Comparison of ENCODE assay signal across 27 cellular contexts in genomic region chr12:46808317-46808716, GRCh38. TPM values are rescaled to one million over a fixed set of nuclear protein-coding genes. Genes with fewer than 3 reads are reported as not detected.
A peak's percentile ranks its signal among the peaks of the same experiment; 100 is the strongest.
DNase-seq lines count a peak whose midpoint lies in the region; ATAC-seq, FAIRE-seq and TF ChIP-seq lines count a peak whose summit lies in the region.
"Had no signal": no experiment of that assay in that cellular context is flagged by ENCODE, and none has a peak within 500 bp of the region (broad histone marks: within the 10 kb centered on the region; RNA-seq: fewer than 3 reads in every experiment).

No MANE protein-coding gene starts in this region.

- no peaks in the 10 kb centered on the region for H3K27me3 Mint-ChIP-seq in WTC11 (ENCODE audit: low read depth)

- H3K9me3 ChIP-seq in HepG2 (ENCODE audit: low read length) = no peaks in the 10 kb centered on the region
- no peaks in the 10 kb centered on the region for H3K9me3 ChIP-seq in right lobe of liver
- H3K9me3 ChIP-seq: BE2C, BLaER1 had no signal

- no peak for ATAC-seq in WTC11
- no peak; the same call in 2 of the 3 replicates for ATAC-seq in HepG2
- peak; percentile 49 to 72 (median 57) for ATAC-seq in right lobe of liver
- no peak for ATAC-seq in stimulated activated naive CD8-positive, alpha-beta T cell treated with anti-CD3 and anti-CD28 coated beads, Interleukin-15, Interleukin-2, amounts not matched to agents 100 U/mL and 50 U/mL, for 24 hours
- ATAC-seq in HG03097 (IDR thresholded peaks at IDR 0.05; ENCODE audit: low FRiP score, unreplicated experiment) = no peak
- ATAC-seq in GM19035 (IDR thresholded peaks at IDR 0.05; ENCODE audit: unreplicated experiment) = no peak
- ATAC-seq: GM12878 had no signal

- in situ Hi-C loops in HepG2 (cut with HindIII; ENCODE audit: extremely low pct_ligation_motif_present, low pct_unique_long_range_greater_than_20kb) = no loop called here

- no peak for FAIRE-seq in HepG2 (lab: Jason Lieb, UNC)
- FAIRE-seq: A204.1, GM12878, GM12892, GM18507 had no signal

- TF ChIP-seq POLR2A in HepG2 (IDR thresholded peaks at IDR 0.05; ENCODE audit: insufficient read depth in 1 of 2, low read depth in 2 of 2, low read length in 2 of 2) = no peak
- no peak for TF ChIP-seq POLR2A in right lobe of liver (IDR thresholded peaks at IDR 0.05)

- WGBS in HepG2 (ENCODE audit: low lambda C conversion rate) = 56% methylated on average over 2 of the region's 2 CpGs
- 48% methylated on average over 2 of the region's 2 CpGs for WGBS in right lobe of liver (ENCODE audit: insufficient coverage, low coverage, low lambda C conversion rate, missing lambda C conversion rate)

- no peak for TF ChIP-seq RAD21 in HepG2 (CRISPR knock-in tag; IDR thresholded peaks at IDR 0.05)

- peaks cover 51% of the 10 kb centered on the region for H3K4me1 ChIP-seq in HepG2 (ENCODE audit: insufficient read depth, low read length)
- peaks cover 0 to 40% (median 9%) of the 10 kb centered on the region in 4 donors for H3K4me1 ChIP-seq in right lobe of liver
- H3K4me1 ChIP-seq: BE2C had no signal

- no peak overlapping the region for H3K27ac Mint-ChIP-seq in WTC11
- H3K27ac Mint-ChIP-seq: CD14-positive monocyte; CD4-positive, alpha-beta memory T cell; CD4-positive, CD25-positive, alpha-beta regulatory T cell; CD8-positive, alpha-beta memory T cell had no signal

- no peaks in the 10 kb centered on the region for H3K79me2 ChIP-seq in HepG2 (ENCODE audit: insufficient read depth, low read length)

- no peak overlapping the region for H3K9ac ChIP-seq in HepG2 (ENCODE audit: insufficient read depth, low read depth, low read length)
- H3K9ac ChIP-seq: BLaER1 had no signal

- intact Hi-C loops in HepG2 (cut with micrococcal nuclease; ENCODE audit: unreplicated experiment) (no loop called here), right lobe of liver (cut with DNase I) (no loop called here)

- no peak overlapping the region for H3K4me3 Mint-ChIP-seq in WTC11
- H3K4me3 Mint-ChIP-seq: CD14-positive monocyte; CD4-positive, alpha-beta memory T cell; CD4-positive, CD25-positive, alpha-beta regulatory T cell; CD8-positive, alpha-beta memory T cell had no signal

- H3K4me1 Mint-ChIP-seq in WTC11 = peaks cover 17% of the 10 kb centered on the region
- H3K4me1 Mint-ChIP-seq: CD14-positive monocyte had no signal

- no peaks in the 10 kb centered on the region for H3K9me3 Mint-ChIP-seq in WTC11
- H3K9me3 Mint-ChIP-seq: CD14-positive monocyte; CD4-positive, CD25-positive, alpha-beta regulatory T cell had no signal

- TF ChIP-seq EP300 in HepG2 (IDR thresholded peaks at IDR 0.05; ENCODE audit: low read depth in 2 of 2, low read length in 2 of 2) (peak in 1 of 2 experiments; percentile 62; a peak in 2 of 4 replicates), HepG2 (CRISPR knock-in tag; IDR thresholded peaks at IDR 0.05; ENCODE audit: borderline replicate concordance) (no peak)

- H4K20me1 ChIP-seq in HepG2 (ENCODE audit: insufficient read depth, low read length) = no peaks in the 10 kb centered on the region
- H4K20me1 ChIP-seq: BLaER1 had no signal

- no peaks in the 10 kb centered on the region for H3K36me3 Mint-ChIP-seq in WTC11
- H3K36me3 Mint-ChIP-seq: CD14-positive monocyte; CD4-positive, alpha-beta memory T cell; CD4-positive, CD25-positive, alpha-beta regulatory T cell; CD8-positive, alpha-beta memory T cell had no signal

- H2AFZ ChIP-seq in HepG2 (ENCODE audit: low read length) = no peak overlapping the region

- H3K27ac ChIP-seq in HepG2 (ENCODE audit: extremely low read length, insufficient read depth, low read length) = peak overlapping the region; percentile 6
- peak overlapping the region; percentile 56 to 92 (median 85) for H3K27ac ChIP-seq in right lobe of liver
- H3K27ac ChIP-seq: BLaER1 had no signal

- no peak for TF ChIP-seq CTCF in WTC11 (IDR thresholded peaks at IDR 0.05)
- no peak for TF ChIP-seq CTCF in HepG2 (CRISPR knock-in tag; IDR thresholded peaks at IDR 0.05)
- no peak for TF ChIP-seq CTCF in right lobe of liver (IDR thresholded peaks at IDR 0.05)

- POLR2A ChIA-PET in WTC11 (lab: Charles Lee) = interaction anchor here (0.8 to 0.9 kb wide), 2 partner anchors 12 to 16 kb away, joined by 3 read pairs; no protein-coding TSS in a partner anchor
- POLR2A ChIA-PET in HepG2 (lab: Yijun Ruan, JAX) = no interaction called here

- DNase-seq in WTC11 (ENCODE audit: low spot score) (no peak), HepG2 (ENCODE audit: low spot score) (no peak), right lobe of liver (no peak)
- no peak for DNase-seq in stimulated activated naive CD8-positive, alpha-beta T cell treated with anti-CD3 and anti-CD28 coated beads, Interleukin-15, Interleukin-2, amounts not matched to agents 100 U/mL and 50 U/mL, for 24 hours
- DNase-seq: 8988T; ACHN; BE2C; C1 segment of cervical spinal cord; CD4-positive, alpha-beta memory T cell; CD4-positive, CD25-positive, alpha-beta regulatory T cell; CD8-positive, alpha-beta memory T cell; COR-L47; DMS 273 treated with DMSO at 0.1 percent for 48 hours; DMS153; DMS53; DMS79; DND-41; EL; GDM1 had no signal

- CTCF ChIA-PET in WTC11 (lab: Charles Lee) (no interaction called here), HepG2 (lab: Yijun Ruan, JAX; ENCODE audit: low intra/inter-chr PET ratio, low total read pairs) (no interaction called here)

- H3K4me3 ChIP-seq in HepG2 (replicated peaks in 1 of 3; ENCODE audit: insufficient read depth in 1 of 3, low read depth in 2 of 3, low read length in 3 of 3) (no peak overlapping the region), right lobe of liver (peak overlapping the region in 2 of 3 donors; percentile 6 to 30)
- H3K4me3 ChIP-seq: BLaER1, GM12878 had no signal

- BruUV-seq in HepG2 (replicated peaks; lab: Mats Ljungman, UMichigan) = no TSS peak

- no peak overlapping the region; the same call in 1 of the 2 replicates for H3K4me2 ChIP-seq in HepG2 (ENCODE audit: low read depth, low read length)
- H3K4me2 ChIP-seq: BLaER1 had no signal

- no peaks in the 10 kb centered on the region for H3K36me3 ChIP-seq in HepG2 (replicated peaks in 1 of 2; ENCODE audit: control insufficient read depth in 1 of 2, insufficient read depth in 2 of 2, low read length in 2 of 2)
- no peaks in the 10 kb centered on the region for H3K36me3 ChIP-seq in right lobe of liver
- H3K36me3 ChIP-seq: BE2C, BLaER1 had no signal

- H3K27me3 ChIP-seq in HepG2 (ENCODE audit: control insufficient read depth in 1 of 2, insufficient read depth in 2 of 2, low read length in 2 of 2) (no peaks in the 10 kb centered on the region), right lobe of liver (no peaks in the 10 kb centered on the region)
- H3K27me3 ChIP-seq: BE2C, BLaER1 had no signal

TF ChIP-seq in WTC11, 78 proteins besides CTCF, POLR2A, EP300 and RAD21:
- TF ChIP-seq SMAD4 (CRISPR knock-in tag; IDR thresholded peaks at IDR 0.05) (no peak), NR1H2 (CRISPR knock-in tag; IDR thresholded peaks at IDR 0.05) (no peak), GABPB1 (CRISPR knock-in tag; IDR thresholded peaks at IDR 0.05) (peak; percentile 64)

TF ChIP-seq in HepG2, 621 proteins besides CTCF, POLR2A, EP300 and RAD21 (continues in another document):
- TF ChIP-seq, protein P1, sequence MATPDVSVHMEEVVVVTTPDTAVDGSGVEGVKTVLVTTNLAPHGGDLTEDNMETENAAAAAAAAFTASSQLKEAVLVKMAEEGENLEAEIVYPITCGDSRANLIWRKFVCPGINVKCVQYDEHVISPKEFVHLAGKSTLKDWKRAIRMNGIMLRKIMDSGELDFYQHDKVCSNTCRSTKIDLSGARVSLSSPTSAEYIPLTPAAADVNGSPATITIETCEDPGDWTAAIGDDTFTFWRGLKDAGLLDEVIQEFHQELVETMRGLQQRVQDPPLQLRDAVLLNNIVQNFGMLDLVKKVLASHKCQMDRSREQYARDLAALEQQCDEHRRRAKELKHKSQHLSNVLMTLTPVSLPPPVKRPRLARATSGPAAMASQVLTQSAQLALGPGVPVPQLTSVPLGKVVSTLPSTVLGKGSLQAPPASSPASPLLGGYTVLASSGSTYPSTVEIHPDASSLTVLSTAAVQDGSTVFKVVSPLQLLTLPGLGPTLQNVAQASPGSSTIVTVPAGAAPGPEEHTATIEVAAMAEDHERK (CRISPR knock-in tag; IDR thresholded peaks at IDR 0.05; ENCODE audit: low read depth) = no peak

RNA-seq across cellular contexts. Expression of gene SLC38A4, which starts 17.5 kb away (rescaled TPM):
- total RNA-seq in WTC11 (2021) (6.1 to 12.6 TPM (median 12.1 TPM) in 3 replicates), HepG2 (2016; rRNA removed; fragmentation: Illumina TruSeq; extraction: Trizol) (2.8 and 3.5 TPM in 2 replicates), right lobe of liver (100 to 1,000 TPM; 158 to 604 (median 295) TPM)
- 0.61 and 0.62 TPM in 2 replicates for total RNA-seq in HepG2 (2016; cell fraction: cytosol; rRNA removed; fragmentation: Illumina TruSeq; extraction: Trizol; ENCODE audit: low read depth)
- total RNA-seq in HepG2 (2016; cell fraction: insoluble cytoplasmic fraction; rRNA removed; fragmentation: Illumina TruSeq; extraction: Trizol) = 3.2 TPM in 2 replicates
- 2.4 and 2.6 TPM in 2 replicates for total RNA-seq in HepG2 (2016; cell fraction: membrane; rRNA removed; fragmentation: Illumina TruSeq; extraction: Trizol)
- 2.5 and 2.9 TPM in 2 replicates for total RNA-seq in HepG2 (2016; cell fraction: nucleus; rRNA removed; fragmentation: Illumina TruSeq; extraction: Trizol)
- polyA plus RNA-seq in HepG2 (2011; rRNA removed) = 5.0 and 5.2 TPM in 2 replicates
- polyA plus RNA-seq in HepG2 (2011; cell fraction: cytosol; rRNA removed) = 2.2 and 5.0 TPM in 2 replicates
- 3.0 and 5.8 TPM in 2 replicates for polyA plus RNA-seq in HepG2 (2011; cell fraction: nucleus; rRNA removed)
- polyA plus RNA-seq in HepG2 (2012) = 17.1 and 20.4 TPM in 2 replicates
- polyA plus RNA-seq in HepG2 (2016; cell fraction: cytosol; fragmentation: Illumina TruSeq; extraction: Trizol; ENCODE audit: low read depth) = 0.35 TPM in 2 replicates
- 2.7 and 3.2 TPM in 2 replicates for polyA plus RNA-seq in HepG2 (2016; cell fraction: insoluble cytoplasmic fraction; fragmentation: Illumina TruSeq; extraction: Trizol; ENCODE audit: low read depth)
- 1.3 and 1.4 TPM in 2 replicates for polyA plus RNA-seq in HepG2 (2016; cell fraction: membrane; fragmentation: Illumina TruSeq; extraction: Trizol; ENCODE audit: low read depth)
- 3.6 and 3.8 TPM in 2 replicates for polyA plus RNA-seq in HepG2 (2016; cell fraction: nucleus; fragmentation: Illumina TruSeq; extraction: Trizol; ENCODE audit: insufficient read depth, low read depth)
- 5.5 TPM in 1 of 2 replicates, not detected in the other for polyA minus RNA-seq in HepG2 (2011; rRNA and poly(A)+ RNA removed; ENCODE audit: low replicate concordance)
- 3.0 and 5.9 TPM in 2 replicates for polyA minus RNA-seq in HepG2 (2011; cell fraction: cytosol; rRNA and poly(A)+ RNA removed)
- 3.0 and 6.1 TPM in 2 replicates for polyA minus RNA-seq in HepG2 (2011; cell fraction: nucleus; rRNA and poly(A)+ RNA removed)
- total RNA-seq: CD4-positive, alpha-beta memory T cell; CD4-positive, CD25-positive, alpha-beta regulatory T cell; CD8-positive, alpha-beta memory T cell had no signal
- polyA plus RNA-seq: CD14-positive monocyte; CD4-positive, alpha-beta memory T cell; CD4-positive, CD25-positive, alpha-beta regulatory T cell; CD8-positive, alpha-beta memory T cell had no signal

Comparison
In these comparisons a context has a peak if more than half of its experiments do, and no peak if none do; other contexts are left out.
1. ATAC-seq: peak in right lobe of liver (4 of 4); none in WTC11 (single experiment), HepG2 (single experiment), stimulated activated naive CD8-positive, alpha-beta T cell treated with anti-CD3 and anti-CD28 coated beads, Interleukin-15, Interleukin-2, amounts not matched to agents 100 U/mL and 50 U/mL, for 24 hours (single experiment), HG03097 (single experiment) and GM19035 (single experiment).
2. H3K4me3 ChIP-seq: peak in right lobe of liver (2 of 3); none in HepG2 (0 of 3).
3. RNA of gene SLC38A4, which starts 17.5 kb away (total RNA-seq): 158 to 604 TPM in right lobe of liver; 6.1 to 12.6 TPM in WTC11 and 0.61 to 3.5 TPM in HepG2; every median in the first group is over 10 times any median in the second.
4. Of the 50 proteins assayed by ChIP-seq in both HepG2 and WTC11: peak only in HepG2: FOXP4; only in WTC11: GABPB1; in both: none; in neither: 45; mixed calls (peak in some experiments, not most) for 3.